Comparison of ENCODE assay signal across 8 cellular contexts in genomic region chr7:23467731-23468720, GRCh38. TPM values are rescaled to one million over a fixed set of nuclear protein-coding genes. Genes with fewer than 3 reads are reported as not detected.
DNase-seq lines count a peak whose midpoint lies in the region; ATAC-seq, FAIRE-seq and TF ChIP-seq lines count a peak whose summit lies in the region.

No MANE protein-coding gene starts in this region.

- ATAC-seq in omental fat pad (ENCODE audit: low FRiP score): peak; percentile 36

- H3K4me1 Mint-ChIP-seq in Caco-2 (ENCODE audit: low read depth, unreplicated experiment): peaks cover 17% of the 10 kb centered on the region

- no peaks in the 10 kb centered on the region for H3K27me3 ChIP-seq in Caco-2 (replicated peaks; ENCODE audit: control insufficient read depth, insufficient read depth, low read length)
- peaks cover 77% of the 10 kb centered on the region for H3K27me3 ChIP-seq in effector memory CD4-positive, alpha-beta T cell (replicated peaks; ENCODE audit: control insufficient read depth, insufficient read depth, low read length, poor library complexity, severe bottlenecking)

- H3K9me3 Mint-ChIP-seq in Caco-2 (ENCODE audit: unreplicated experiment): no peaks in the 10 kb centered on the region

- no peaks in the 10 kb centered on the region for H3K36me3 ChIP-seq in Caco-2 (ENCODE audit: control insufficient read depth, insufficient read depth, low read length)
- no peaks in the 10 kb centered on the region for H3K36me3 ChIP-seq in effector memory CD4-positive, alpha-beta T cell (ENCODE audit: control insufficient read depth, insufficient read depth, low read length)

- peaks cover 63% of the 10 kb centered on the region for H3K36me3 Mint-ChIP-seq in Caco-2 (ENCODE audit: insufficient read depth, unreplicated experiment)

- no peaks in the 10 kb centered on the region for H3K9me3 ChIP-seq in Caco-2
- no peaks in the 10 kb centered on the region for H3K9me3 ChIP-seq in effector memory CD4-positive, alpha-beta T cell (ENCODE audit: control insufficient read depth, low read length)

- H3K4me3 ChIP-seq in Caco-2 (ENCODE audit: low read depth, low read length): peak overlapping the region; percentile 84
- H3K4me3 ChIP-seq in effector memory CD4-positive, alpha-beta T cell (ENCODE audit: insufficient read depth, low read depth, low read length, poor library complexity, severe bottlenecking): peak overlapping the region; percentile 26

- H3K4me1 ChIP-seq in Caco-2: peaks cover 45% of the 10 kb centered on the region
- H3K4me1 ChIP-seq in effector memory CD4-positive, alpha-beta T cell (ENCODE audit: control insufficient read depth, insufficient read depth, low read length, poor library complexity, severe bottlenecking): peaks cover 40% of the 10 kb centered on the region

- TF ChIP-seq CTCF in Caco-2 (IDR thresholded peaks at IDR 0.05; ENCODE audit: insufficient read depth in 1 of 2, low read depth in 1 of 2, low read length in 1 of 2, severe bottlenecking in 1 of 2, unreplicated experiment in 1 of 2): no peak
- TF ChIP-seq CTCF in omental fat pad (IDR thresholded peaks at IDR 0.05): no peak

- CTCF ChIA-PET in Caco-2 (lab: Charles Lee): interaction anchor here (1.4 kb wide), 1 partner anchor 110 kb away, joined by 5 read pairs; no protein-coding TSS in a partner anchor

- H3K27ac ChIP-seq in effector memory CD4-positive, alpha-beta T cell (ENCODE audit: insufficient read depth, low read length, poor library complexity, severe bottlenecking): no peak overlapping the region

- TF ChIP-seq POLR2A in H54 (IDR thresholded peaks at IDR 0.05; ENCODE audit: low read depth, low read length) (no peak), Raji (IDR thresholded peaks at IDR 0.05; ENCODE audit: insufficient read depth, low read depth, low read length) (peak; percentile 41; the same call in 1 of the 2 replicates)

- BruUV-seq in Caco-2 (replicated peaks; lab: Mats Ljungman, UMichigan): TSS peak; percentile 6

- POLR2A ChIA-PET in Caco-2 (lab: Charles Lee): interaction anchor here (0.6 to 0.8 kb wide), 2 partner anchors 17 to 676 kb away, joined by 3 to 4 read pairs; no protein-coding TSS in a partner anchor

- DNase-seq in Caco-2 (peak; percentile 67 to 75), H54 (ENCODE audit: insufficient read length, low spot score) (peak; percentile 61), omental fat pad (ENCODE audit: low spot score) (no peak), NCI-H524 treated with DMSO at 0.1 percent for 48 hours (lab: John Stamatoyannopoulos, UW) (no peak), NCI-H128 (lab: John Stamatoyannopoulos, UW; ENCODE audit: unreplicated experiment) (no peak)
- DNase-seq in effector memory CD4-positive, alpha-beta T cell: no peak
- DNase-seq in stimulated activated naive CD4-positive, alpha-beta T cell treated with Interleukin-2 at 50 U/mL for 16 hours (lab: John Stamatoyannopoulos, UW): no peak

- no peaks in the 10 kb centered on the region for H3K27me3 Mint-ChIP-seq in Caco-2 (ENCODE audit: insufficient read depth, unreplicated experiment)

- peak overlapping the region; percentile 93 for H3K27ac Mint-ChIP-seq in Caco-2 (ENCODE audit: unreplicated experiment)

- intact Hi-C loops in Caco-2 (cut with micrococcal nuclease; ENCODE audit: unreplicated experiment): no loop called here

- H3K4me3 Mint-ChIP-seq in Caco-2 (ENCODE audit: unreplicated experiment): peak overlapping the region; percentile 81

- FAIRE-seq in H54 (lab: Jason Lieb, UNC): no peak

RNA-seq across cellular contexts. Expression of gene IGF2BP3, which starts 2.3 kb away (rescaled TPM):
- total RNA-seq in Caco-2 (2022) (124 and 127 TPM in 2 replicates), omental fat pad (1 to 10 TPM in 2 of 4 donors, under 1 TPM in 2; 0.32 to 2.3 (median 1.4) TPM)

Comparison
In these comparisons a context has a peak if more than half of its experiments do, and no peak if none do; other contexts are left out.
1. DNase-seq: peak in Caco-2 (2 of 2) and H54 (single experiment); none in effector memory CD4-positive, alpha-beta T cell (0 of 3), omental fat pad (single experiment), NCI-H524 treated with DMSO at 0.1 percent for 48 hours (single experiment), NCI-H128 (single experiment) and stimulated activated naive CD4-positive, alpha-beta T cell treated with Interleukin-2 at 50 U/mL for 16 hours (single experiment).
2. RNA of gene IGF2BP3, which starts 2.3 kb away (total RNA-seq): 124 to 127 TPM in Caco-2; 0.32 to 2.3 TPM in omental fat pad; every median in the first group is over 10 times any median in the second.